Comparison of ENCODE assay signal across 28 cellular contexts in genomic region chr16:11473728-11474127, GRCh38.
"Had no signal": no experiment of that assay in that cellular context is flagged by ENCODE, and none has a peak within 500 bp of the region (broad histone marks: within the 10 kb centered on the region; RNA-seq: fewer than 3 reads in every experiment).

No MANE protein-coding gene starts in this region.

- H3K9ac ChIP-seq: parathyroid adenoma had no signal

- H3K36me3 ChIP-seq: esophagus muscularis mucosa, gastroesophageal sphincter, heart left ventricle, prostate gland, right atrium auricular region, tibial artery had no signal

- ATAC-seq: foreskin keratinocyte; gastroesophageal sphincter; heart left ventricle; left lobe of liver; mucosa of descending colon; natural killer cell treated with Interleukin-12 subunit alpha and Interleukin-12 subunit beta and Interleukin-15 and Interleukin-18, amount 100 ng/mL, for 72 hours; sciatic nerve had no signal

- H2AFZ ChIP-seq: hepatocyte, parathyroid adenoma had no signal

- H3K4me3 ChIP-seq: dorsolateral prefrontal cortex, esophagus muscularis mucosa, gastroesophageal sphincter, heart left ventricle, hepatocyte, mucosa of descending colon, prostate gland, right atrium auricular region, smooth muscle cell, testis, tibial artery had no signal

- H3K4me2 ChIP-seq: hepatocyte, smooth muscle cell had no signal

- H3K27me3 ChIP-seq: dorsolateral prefrontal cortex, foreskin keratinocyte, heart left ventricle, hepatocyte, right atrium auricular region, testis, tibial artery had no signal

- H3K79me2 ChIP-seq: hepatocyte, parathyroid adenoma had no signal

- DNase-seq: dorsolateral prefrontal cortex; effector CD4-positive, alpha-beta T cell; endodermal cell; foreskin keratinocyte; heart left ventricle; kidney; mesenchymal stem cell; mucosa of descending colon; naive B cell; stimulated activated CD4-positive, alpha-beta T cell treated with anti-CD3 and anti-CD28 coated beads, Interleukin-12 subunit alpha, Interleukin-12 subunit beta, amount 100 ng/mL, for 4 hours; stimulated activated CD4-positive, alpha-beta T cell treated with anti-CD3 and anti-CD28 coated beads, Interleukin-1b, Interleukin-23, amount 100 ng/mL, for 48 hours; stimulated activated CD4-positive, alpha-beta T cell treated with anti-CD3 and anti-CD28 coated beads, Interleukin-4, amount 100 ng/mL, for 1 hour; stimulated activated CD8-positive, alpha-beta memory T cell treated with anti-CD3 and anti-CD28 coated beads, Interleukin-4, amount 100 ng/mL, for 48 hours; stimulated activated naive CD4-positive, alpha-beta T cell; substantia nigra; testis had no signal

- H3K27ac ChIP-seq: dorsolateral prefrontal cortex, epithelial cell of prostate, esophagus muscularis mucosa, foreskin keratinocyte, gastroesophageal sphincter, heart left ventricle, hepatocyte, parathyroid adenoma, prostate gland, right atrium auricular region, testis, tibial artery had no signal

- H3K9me3 ChIP-seq: esophagus muscularis mucosa, gastroesophageal sphincter, heart left ventricle, mucosa of descending colon, prostate gland, right atrium auricular region, testis, tibial artery had no signal

- H3K4me1 ChIP-seq: esophagus muscularis mucosa, gastroesophageal sphincter, heart left ventricle, parathyroid adenoma, prostate gland, right atrium auricular region, testis, tibial artery had no signal
